Comparison of ENCODE assay signal across 28 cellular contexts in the genomic region with DNA sequence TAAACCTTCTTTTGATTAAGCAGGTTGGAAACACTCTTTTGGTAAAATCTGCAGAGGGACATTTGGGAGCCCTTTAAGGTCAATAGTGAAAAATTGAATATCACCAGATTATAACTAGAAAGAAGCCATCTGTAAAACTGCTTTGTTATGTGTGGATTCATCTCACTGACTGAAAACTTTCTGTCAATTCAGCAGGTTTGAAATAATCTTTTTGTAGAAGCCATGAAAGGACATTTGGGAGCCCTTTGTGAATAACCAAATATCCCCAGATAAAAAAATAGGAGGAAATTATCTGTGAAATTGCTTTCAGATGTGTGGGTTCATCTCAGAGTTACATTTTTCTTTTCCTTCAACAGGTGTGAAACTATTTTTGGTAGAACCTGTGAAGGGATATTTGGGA.
"Had no signal": no experiment of that assay in that cellular context is flagged by ENCODE, and none has a peak within 500 bp of the region (broad histone marks: within the 10 kb centered on the region; RNA-seq: fewer than 3 reads in every experiment).

No MANE protein-coding gene starts in this region.

- H3K27ac Mint-ChIP-seq: stimulated activated effector memory CD8-positive, alpha-beta T cell treated with anti-CD3 and anti-CD28 coated beads, Interleukin-12 subunit alpha, Interleukin-12 subunit beta, amount 100 ng/mL, for 72 hours; stimulated activated memory B cell treated with anti-CD40 and anti-IgM and Interleukin-4, amounts not matched to agents 10 μg/mL and 1 μg/mL and 100 μg/mL, for 72 hours; stimulated activated naive CD8-positive, alpha-beta T cell treated with anti-CD3 and anti-CD28 coated beads, Interleukin-15, amount 100 ng/mL, for 72 hours; stimulated activated naive CD8-positive, alpha-beta T cell treated with anti-CD3 and anti-CD28 coated beads, Interleukin-15, Interleukin-2, amounts not matched to agents 100 ng/mL and 50 ng/mL, for 24 hours; type B pancreatic cell had no signal

- H3K4me3 ChIP-seq: stomach, suprapubic skin, testis, thoracic aorta, thyroid gland, tibial artery, tibial nerve, transverse colon, upper lobe of left lung, upper lobe of right lung, uterus, vagina had no signal

- FAIRE-seq: urothelium cell line had no signal

- H3K4me1 ChIP-seq: stomach, suprapubic skin, testis, thyroid gland, tibial artery, tibial nerve, transverse colon, upper lobe of left lung, upper lobe of right lung, uterus, vagina had no signal

- H3K4me3 Mint-ChIP-seq: stimulated activated effector memory CD8-positive, alpha-beta T cell treated with anti-CD3 and anti-CD28 coated beads, Interleukin-12 subunit alpha, Interleukin-12 subunit beta, amount 100 ng/mL, for 72 hours; stimulated activated memory B cell treated with anti-CD40 and anti-IgM and Interleukin-4, amounts not matched to agents 10 μg/mL and 1 μg/mL and 100 μg/mL, for 72 hours; stimulated activated naive CD8-positive, alpha-beta T cell treated with anti-CD3 and anti-CD28 coated beads, Interleukin-15, amount 100 ng/mL, for 72 hours; stimulated activated naive CD8-positive, alpha-beta T cell treated with anti-CD3 and anti-CD28 coated beads, Interleukin-15, Interleukin-2, amounts not matched to agents 100 ng/mL and 50 ng/mL, for 24 hours; type B pancreatic cell had no signal

- H3K9me3 ChIP-seq: testis, thyroid gland, uterus had no signal

- H3K27me3 Mint-ChIP-seq: stimulated activated memory B cell treated with anti-CD40 and anti-IgM and Interleukin-4, amounts not matched to agents 10 μg/mL and 1 μg/mL and 100 μg/mL, for 72 hours; stimulated activated naive CD8-positive, alpha-beta T cell treated with anti-CD3 and anti-CD28 coated beads, Interleukin-15, amount 100 ng/mL, for 72 hours; stimulated activated naive CD8-positive, alpha-beta T cell treated with anti-CD3 and anti-CD28 coated beads, Interleukin-15, Interleukin-2, amounts not matched to agents 100 ng/mL and 50 ng/mL, for 24 hours; type B pancreatic cell had no signal

- H3K27ac ChIP-seq: stomach, suprapubic skin, testis, thoracic aorta, thyroid gland, tibial artery, tibial nerve, transverse colon, upper lobe of left lung, upper lobe of right lung, uterus, vagina had no signal

- H3K27me3 ChIP-seq: stomach, suprapubic skin, testis, thyroid gland, tibial artery, tibial nerve, transverse colon, upper lobe of left lung, upper lobe of right lung, uterus, vagina had no signal

- H3K36me3 ChIP-seq: stomach, suprapubic skin, thoracic aorta, thyroid gland, tibial artery, tibial nerve, transverse colon, upper lobe of left lung, upper lobe of right lung, uterus, vagina had no signal

- ATAC-seq: stimulated activated effector memory CD8-positive, alpha-beta T cell treated with anti-CD3 and anti-CD28 coated beads, Interleukin-12 subunit alpha, Interleukin-12 subunit beta, amount 100 ng/mL, for 72 hours; stimulated activated memory B cell treated with anti-CD40 and anti-IgM and Interleukin-4, amounts not matched to agents 10 μg/mL and 1 μg/mL and 100 μg/mL, for 72 hours; stimulated activated naive CD8-positive, alpha-beta T cell treated with anti-CD3 and anti-CD28 coated beads, Interleukin-15, amount 100 ng/mL, for 72 hours; stimulated activated naive CD8-positive, alpha-beta T cell treated with anti-CD3 and anti-CD28 coated beads, Interleukin-15, Interleukin-2, amounts not matched to agents 100 U/mL and 50 U/mL, for 24 hours; upper lobe of right lung had no signal

- H3K36me3 Mint-ChIP-seq: stimulated activated effector memory CD8-positive, alpha-beta T cell treated with anti-CD3 and anti-CD28 coated beads, Interleukin-12 subunit alpha, Interleukin-12 subunit beta, amount 100 ng/mL, for 72 hours; stimulated activated memory B cell treated with anti-CD40 and anti-IgM and Interleukin-4, amounts not matched to agents 10 μg/mL and 1 μg/mL and 100 μg/mL, for 72 hours; type B pancreatic cell had no signal

- H3K4me1 Mint-ChIP-seq: stimulated activated effector memory CD8-positive, alpha-beta T cell treated with anti-CD3 and anti-CD28 coated beads, Interleukin-12 subunit alpha, Interleukin-12 subunit beta, amount 100 ng/mL, for 72 hours; stimulated activated memory B cell treated with anti-CD40 and anti-IgM and Interleukin-4, amounts not matched to agents 10 μg/mL and 1 μg/mL and 100 μg/mL, for 72 hours; stimulated activated naive CD8-positive, alpha-beta T cell treated with anti-CD3 and anti-CD28 coated beads, Interleukin-15, amount 100 ng/mL, for 72 hours had no signal

- DNase-seq: stimulated activated CD4-positive, alpha-beta T cell treated with anti-CD3 and anti-CD28 coated beads, Interleukin-2, amount 100 ng/mL, for 48 hours; stimulated activated CD4-positive, alpha-beta T cell treated with anti-CD3 and anti-CD28 coated beads, Interleukin-4, amount 100 ng/mL, for 1 hour; stimulated activated CD4-positive, alpha-beta T cell treated with anti-CD3 and anti-CD28 coated beads, Interleukin-4, amount 100 ng/mL, for 24 hours; stimulated activated CD4-positive, alpha-beta T cell treated with anti-CD3 and anti-CD28 coated beads, Interleukin-4, amount 100 ng/mL, for 4 hours; stimulated activated CD8-positive, alpha-beta memory T cell treated with anti-CD3 and anti-CD28 coated beads, Interleukin-4, amount 100 ng/mL, for 48 hours; stimulated activated naive CD4-positive, alpha-beta T cell; stimulated activated naive CD4-positive, alpha-beta T cell treated with Interleukin-2 at 50 U/mL for 16 hours; stimulated activated naive CD8-positive, alpha-beta T cell treated with anti-CD3 and anti-CD28 coated beads, Interleukin-15, amount 100 ng/mL, for 72 hours; stimulated activated naive CD8-positive, alpha-beta T cell treated with anti-CD3 and anti-CD28 coated beads, Interleukin-15, Interleukin-2, amounts not matched to agents 100 U/mL and 50 U/mL, for 24 hours; stomach; substantia nigra; testis; thyroid gland; tibial artery; transverse colon; trophoblast cell; upper lobe of left lung; upper lobe of right lung; uterus had no signal
